Comparison of ENCODE assay signal across 12 cellular contexts in the genomic region with DNA sequence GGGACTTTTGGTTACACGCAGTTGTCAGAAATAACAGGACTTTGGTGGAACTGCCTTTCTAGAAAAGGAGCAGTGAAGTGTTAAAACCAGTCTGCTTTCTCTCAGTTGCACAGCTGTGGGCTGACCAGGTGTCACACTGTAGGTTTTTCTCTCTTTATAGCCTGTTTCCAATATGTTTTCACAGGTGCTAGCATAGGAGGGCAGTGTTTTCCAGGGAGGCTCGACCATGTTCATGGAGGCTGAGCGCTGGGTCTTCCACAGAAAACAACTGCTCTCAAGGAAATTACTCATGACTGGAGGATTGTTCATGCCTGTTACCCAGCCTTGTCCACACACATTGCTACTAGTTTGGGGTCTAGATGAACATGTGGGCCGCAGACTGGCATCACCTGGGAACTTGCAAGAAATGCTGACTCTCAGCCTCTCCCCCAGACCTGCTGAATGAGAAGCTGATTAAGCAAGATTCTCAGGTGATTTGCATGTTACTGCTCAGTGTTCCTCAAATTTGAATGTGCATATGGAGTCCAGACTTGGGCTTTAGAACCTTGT.
DNase-seq lines count a peak whose midpoint lies in the region; ATAC-seq, FAIRE-seq and TF ChIP-seq lines count a peak whose summit lies in the region.
"Had no signal": no experiment of that assay in that cellular context is flagged by ENCODE, and none has a peak within 500 bp of the region (broad histone marks: within the 10 kb centered on the region; RNA-seq: fewer than 3 reads in every experiment).

No MANE protein-coding gene starts in this region.

- no peaks in the 10 kb centered on the region for H3K36me3 ChIP-seq in A673 (ENCODE audit: insufficient read depth, low read length, poor library complexity, severe bottlenecking)

- FAIRE-seq in GM12891 (lab: Jason Lieb, UNC), result peak; percentile 82

- peak; percentile 78 for ATAC-seq in GM19395 (IDR thresholded peaks at IDR 0.05; ENCODE audit: unreplicated experiment)
- ATAC-seq in HG02938 (IDR thresholded peaks at IDR 0.05; ENCODE audit: unreplicated experiment), result peak; percentile 66
- ATAC-seq: HCT116, SK-N-SH treated with all-trans-retinoic acid at 6 μM for 48 hours had no signal

- H3K4me3 ChIP-seq in A673 (ENCODE audit: low read depth, low read length, poor library complexity, severe bottlenecking), result no peak overlapping the region

- CTCF ChIA-PET in A673 (lab: Charles Lee), result no interaction called here

- no peak for TF ChIP-seq POLR2A in GM12891 (IDR thresholded peaks at IDR 0.05; ENCODE audit: low read depth, low read length)

- no peaks in the 10 kb centered on the region for H3K27me3 ChIP-seq in A673 (replicated peaks; ENCODE audit: insufficient read depth, low read depth, low read length, poor library complexity)

- TF ChIP-seq CTCF in A673 (conservative IDR thresholded peaks at IDR 0.05; ENCODE audit: low read depth, low read length), result no peak

- POLR2A ChIA-PET in A673 (lab: Charles Lee; ENCODE audit: low non-redundant PET), result no interaction called here

- DNase-seq in GM12891 (ENCODE audit: insufficient read length, low spot score) (no peak), NCI-H526 (lab: John Stamatoyannopoulos, UW) (peak; percentile 92 to 93), A673 (ENCODE audit: low spot score) (no peak), OCI-M1 (lab: John Stamatoyannopoulos, UW) (no peak), DMS53 (lab: John Stamatoyannopoulos, UW) (no peak), SK-N-DZ (ENCODE audit: low spot score) (no peak)
- DNase-seq: activated CD8-positive, alpha-beta memory T cell treated with anti-CD3 and anti-CD28 coated beads, Interleukin-2, amount 50 U/mL, for 48 hours; NCI-H146 had no signal

- peaks cover 26% of the 10 kb centered on the region for H3K4me1 ChIP-seq in A673 (ENCODE audit: insufficient read depth, low read length, poor library complexity, severe bottlenecking)

- intact Hi-C loops in A673 (cut with micrococcal nuclease; ENCODE audit: unreplicated experiment), result no loop called here

- H3K9me3 ChIP-seq in A673 (ENCODE audit: low read depth, low read length, poor library complexity, severe bottlenecking), result no peaks in the 10 kb centered on the region

- no TSS peak for BruUV-seq in A673 (replicated peaks; lab: Mats Ljungman, UMichigan)

- no peak overlapping the region for H3K27ac ChIP-seq in A673 (ENCODE audit: low read depth, low read length, poor library complexity, severe bottlenecking)

TF ChIP-seq in GM12891, 5 proteins besides CTCF, POLR2A, EP300 and RAD21:
- no peak for TF ChIP-seq TAF1 (IDR thresholded peaks at IDR 0.05; ENCODE audit: low read depth, low read length)
- no peak for TF ChIP-seq POLR2AphosphoS5 (IDR thresholded peaks at IDR 0.05; ENCODE audit: low read depth, low read length)
- peak; percentile 73; the same call in 1 of the 2 replicates for TF ChIP-seq POU2F2 (IDR thresholded peaks at IDR 0.05; ENCODE audit: low read depth, low read length)
- TF ChIP-seq SPI1 (IDR thresholded peaks at IDR 0.05; ENCODE audit: low read depth, low read length), result peak; percentile 41; the same call in 1 of the 2 replicates
- TF ChIP-seq PAX5 (IDR thresholded peaks at IDR 0.05; ENCODE audit: insufficient read depth, low read length, severe bottlenecking), result no peak

Comparison
In these comparisons a context has a peak if more than half of its experiments do, and no peak if none do; other contexts are left out.
1. DNase-seq: peak in NCI-H526 (2 of 2); none in GM12891 (single experiment), A673 (single experiment), OCI-M1 (single experiment), DMS53 (single experiment) and SK-N-DZ (single experiment).